In genomic region chr5:14896091-14896490, GRCh38 we compare ENCODE assay signal across 22 cellular contexts.
"Had no signal": no experiment of that assay in that cellular context is flagged by ENCODE, and none has a peak within 500 bp of the region (broad histone marks: within the 10 kb centered on the region; RNA-seq: fewer than 3 reads in every experiment).

No MANE protein-coding gene starts in this region.

- H3K36me3 ChIP-seq: SJSA1 had no signal

- H3K9ac ChIP-seq: KMS-11 had no signal

- H3K4me3 ChIP-seq: SJSA1, SK-N-MC had no signal

- H3K9me3 ChIP-seq: SJSA1 had no signal

- H3K4me2 ChIP-seq: KMS-11 had no signal

- H3K27me3 ChIP-seq: SJSA1 had no signal

- DNase-seq: IMR-90, Kasumi-1, MV-4-11, NCI-H1048, NCI-H1105, NCI-H1417, NCI-H1436 treated with DMSO at 0.1 percent for 48 hours, NCI-H1694, NCI-H187 treated with DMSO at 0.1 percent for 48 hours, NCI-H2081, NCI-H2107, NCI-H2227 treated with DMSO at 0.1 percent for 48 hours, NCI-H446, NCI-H510A, NCI-H524 treated with DMSO at 0.1 percent for 48 hours, NCI-H774, Right ventricle myocardium superior, RPMI8226, SIG-M5 had no signal

- H3K27ac ChIP-seq: KMS-11, SJSA1, SK-N-MC had no signal
